8 cellular contexts compared by ENCODE assay signal in genomic region chrX:154398668-154399526, GRCh38. TPM values are rescaled to one million over a fixed set of nuclear protein-coding genes. Genes with fewer than 3 reads are reported as not detected.
A peak's percentile ranks its signal among the peaks of the same experiment; 100 is the strongest.
DNase-seq lines count a peak whose midpoint lies in the region; ATAC-seq and TF ChIP-seq lines count a peak whose summit lies in the region.

No MANE protein-coding gene starts in this region.

- H3K4me3 ChIP-seq in suprapubic skin, result peak overlapping the region; percentile 70

- peak; percentile 21 for ATAC-seq in GM19035 (IDR thresholded peaks at IDR 0.05; ENCODE audit: unreplicated experiment)

- TF ChIP-seq CTCF in 22Rv1 (IDR thresholded peaks at IDR 0.05), result peak; percentile 82
- peak; percentile 71 to 83 for TF ChIP-seq CTCF in suprapubic skin (IDR thresholded peaks at IDR 0.05)

- peak overlapping the region; percentile 93 for H3K27ac ChIP-seq in 22Rv1
- peak overlapping the region; percentile 98 for H3K27ac ChIP-seq in suprapubic skin

- H3K36me3 ChIP-seq in suprapubic skin, result peaks cover 8% of the 10 kb centered on the region

- no peaks in the 10 kb centered on the region for H3K9me3 ChIP-seq in suprapubic skin

- no peak for TF ChIP-seq POLR2A in suprapubic skin (IDR thresholded peaks at IDR 0.05)

- no peak for TF ChIP-seq EP300 in suprapubic skin (IDR thresholded peaks at IDR 0.05)

- H3K27me3 ChIP-seq in suprapubic skin, result no peaks in the 10 kb centered on the region

- 36% methylated on average over 49 of the region's 49 CpGs for WGBS in suprapubic skin

- peak; percentile 85 for DNase-seq in M059J (ENCODE audit: low read depth)
- DNase-seq in SK-N-DZ (ENCODE audit: low spot score), result peak; percentile 81
- peak; percentile 81 for DNase-seq in activated naive CD4-positive, alpha-beta T cell treated with anti-CD3 and anti-CD28 coated beads, Interleukin-2, amount 50 U/mL, for 16 hours
- DNase-seq in germinal center (ENCODE audit: low spot score), result peak; percentile 56
- peak in 51 of 56 donors; percentile 4 to 87 (median 53) for DNase-seq in nucleus accumbens (lab: John Stamatoyannopoulos, UW)
- peak; percentile 93 to 94 for DNase-seq in suprapubic skin (ENCODE audit: low spot score in 2 of 2)

- H3K4me1 ChIP-seq in suprapubic skin, result peaks cover 34% of the 10 kb centered on the region

RNA-seq across cellular contexts. Expression of gene RPL10, which starts 0.7 kb away (rescaled TPM):
- total RNA-seq in M059J (2014; rRNA removed; shearing (Covaris generic)), result 3,989 and 5,487 TPM in 2 replicates
- polyA plus RNA-seq in SK-N-DZ (2014; cell fraction: cytosol; rRNA removed), result 4,718 and 5,431 TPM in 2 replicates
- polyA plus RNA-seq in SK-N-DZ (2014; cell fraction: nucleus; rRNA removed), result 2,533 and 5,089 TPM in 2 replicates
- total RNA-seq in suprapubic skin, result 1,000 to 10,000 TPM; 3,684 to 7,390 (median 6,600) TPM

RNA-seq across cellular contexts. Expression of gene DNASE1L1, which starts 10.2 kb away (rescaled TPM):
- 49.1 and 65.3 TPM in 2 replicates for total RNA-seq in M059J (2014; rRNA removed; shearing (Covaris generic))
- polyA plus RNA-seq in SK-N-DZ (2014; cell fraction: cytosol; rRNA removed), result 15.5 and 17.3 TPM in 2 replicates
- 12.1 and 20.9 TPM in 2 replicates for polyA plus RNA-seq in SK-N-DZ (2014; cell fraction: nucleus; rRNA removed)
- 10 to 100 TPM; 14.6 to 30.7 (median 21.2) TPM for total RNA-seq in suprapubic skin

RNA-seq across cellular contexts. Expression of gene TAFAZZIN, which starts 12.4 kb away (rescaled TPM):
- 24.9 and 32.1 TPM in 2 replicates for total RNA-seq in M059J (2014; rRNA removed; shearing (Covaris generic))
- polyA plus RNA-seq in SK-N-DZ (2014; cell fraction: cytosol; rRNA removed), result 37.3 and 52.4 TPM in 2 replicates
- 299 and 385 TPM in 2 replicates for polyA plus RNA-seq in SK-N-DZ (2014; cell fraction: nucleus; rRNA removed)
- total RNA-seq in suprapubic skin, result 100 to 1,000 TPM in 1 of 4 donors, 10 to 100 TPM in 3; 37.7 to 122 (median 47.8) TPM

RNA-seq across cellular contexts. Expression of gene EMD, which starts 19.8 kb away (rescaled TPM):
- 101 and 105 TPM in 2 replicates for total RNA-seq in M059J (2014; rRNA removed; shearing (Covaris generic))
- 76.3 and 77.9 TPM in 2 replicates for polyA plus RNA-seq in SK-N-DZ (2014; cell fraction: cytosol; rRNA removed)
- polyA plus RNA-seq in SK-N-DZ (2014; cell fraction: nucleus; rRNA removed), result 63.6 and 71.0 TPM in 2 replicates
- total RNA-seq in suprapubic skin, result 10 to 100 TPM; 34.4 to 57.0 (median 53.0) TPM

RNA-seq across cellular contexts. Expression of gene FLNA, which starts 24.5 kb away (rescaled TPM):
- total RNA-seq in M059J (2014; rRNA removed; shearing (Covaris generic)), result 1,078 and 2,383 TPM in 2 replicates
- 118 and 164 TPM in 2 replicates for polyA plus RNA-seq in SK-N-DZ (2014; cell fraction: cytosol; rRNA removed)
- polyA plus RNA-seq in SK-N-DZ (2014; cell fraction: nucleus; rRNA removed), result 267 and 369 TPM in 2 replicates
- total RNA-seq in suprapubic skin, result 100 to 1,000 TPM; 374 to 402 (median 386) TPM

Comparison
In these comparisons a context has a peak if more than half of its experiments do, and no peak if none do; other contexts are left out.
1. Peak in every context shown above with its lines: DNase-seq, ATAC-seq, H3K4me3 ChIP-seq and H3K27ac ChIP-seq.